8 cellular contexts compared by ENCODE assay signal in the genomic region with DNA sequence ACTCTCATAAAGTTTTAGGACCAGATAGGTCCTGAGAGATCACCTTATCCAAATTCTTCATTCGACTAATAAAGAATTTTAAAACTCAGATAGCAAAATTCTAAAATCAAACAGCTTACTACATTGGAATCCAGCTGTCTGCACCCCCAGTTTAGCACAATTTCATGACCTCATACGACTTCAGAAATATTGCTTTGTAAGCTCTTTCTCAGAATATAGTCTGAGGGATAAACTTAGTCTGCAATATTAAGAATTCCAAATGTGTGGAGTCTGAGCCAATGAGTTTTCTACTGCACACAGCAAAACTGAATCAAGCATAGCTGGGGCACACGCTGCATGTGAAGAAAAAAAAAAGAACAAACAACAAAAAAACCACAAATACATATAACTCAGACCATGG.
"Had no signal": no experiment of that assay in that cellular context is flagged by ENCODE, and none has a peak within 500 bp of the region (broad histone marks: within the 10 kb centered on the region; RNA-seq: fewer than 3 reads in every experiment).

No MANE protein-coding gene starts in this region.

- ATAC-seq: GM12878 had no signal

- FAIRE-seq: G401.6, GM12878, GM12891, GM12892, GM18507, GM19239 had no signal

- H3K4me3 ChIP-seq: GM12878 had no signal

- DNase-seq: GDM1, GF-D8 had no signal
